ENCODE assay signal across 22 cellular contexts in the genomic region with DNA sequence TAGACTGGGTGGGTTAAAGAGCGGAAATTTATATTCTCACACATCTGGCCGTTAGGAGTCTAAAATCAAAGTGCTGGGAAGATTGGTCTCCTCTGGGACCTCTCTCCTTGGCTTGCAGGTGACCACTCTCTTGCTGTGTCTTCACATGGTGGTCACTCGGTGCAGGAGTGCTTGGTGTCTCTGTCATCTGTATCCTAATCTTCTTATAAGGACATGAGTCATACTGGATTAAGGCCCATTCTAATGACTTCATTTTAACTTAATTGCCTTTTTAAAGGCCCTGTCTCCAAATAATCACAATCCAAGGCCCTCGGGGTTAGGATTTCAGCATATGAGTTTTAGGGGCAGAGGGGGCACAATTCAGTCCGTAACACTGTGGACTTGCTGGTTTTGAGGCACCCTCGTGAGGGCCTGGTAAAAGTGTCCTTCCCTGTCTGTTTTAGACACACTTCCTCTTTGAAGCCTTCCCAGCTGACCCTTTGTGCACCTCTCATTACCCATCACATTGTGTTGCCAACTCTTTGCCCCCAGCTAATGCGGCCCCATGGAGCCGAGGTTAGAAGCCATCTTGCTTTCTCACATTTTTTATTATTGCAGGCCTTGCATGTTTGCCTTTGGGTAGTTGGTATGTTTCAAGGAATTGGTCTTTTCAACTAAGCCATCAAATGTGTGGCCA. TPM values are rescaled to one million over a fixed set of nuclear protein-coding genes. Genes with fewer than 3 reads are reported as not detected.
A peak's percentile ranks its signal among the peaks of the same experiment; 100 is the strongest.
DNase-seq lines count a peak whose midpoint lies in the region; ATAC-seq, FAIRE-seq and TF ChIP-seq lines count a peak whose summit lies in the region.
"Had no signal": no experiment of that assay in that cellular context is flagged by ENCODE, and none has a peak within 500 bp of the region (broad histone marks: within the 10 kb centered on the region; RNA-seq: fewer than 3 reads in every experiment).

No MANE protein-coding gene starts in this region.

- H4K20me1 ChIP-seq in HepG2 (ENCODE audit: insufficient read depth, low read length), result peaks cover 24% of the 10 kb centered on the region

- no peak for TF ChIP-seq RAD21 in HepG2 (CRISPR knock-in tag; IDR thresholded peaks at IDR 0.05)

- H3K9me3 ChIP-seq in HepG2 (ENCODE audit: low read length), result no peaks in the 10 kb centered on the region
- H3K9me3 ChIP-seq in endodermal cell (ENCODE audit: control insufficient read depth, low read length), result peaks cover 15% of the 10 kb centered on the region
- H3K9me3 ChIP-seq: pancreas, transverse colon had no signal

- in situ Hi-C loops in astrocyte of the spinal cord (cut with HindIII; ENCODE audit: low sequenced_read_pairs), result no loop called here
- in situ Hi-C loops in HepG2 (cut with HindIII; ENCODE audit: extremely low pct_ligation_motif_present, low pct_unique_long_range_greater_than_20kb), result loop anchor here (5.0 kb wide), 1 partner anchor 132 kb away; no protein-coding TSS in a partner anchor

- no peak overlapping the region for H2AFZ ChIP-seq in HepG2 (ENCODE audit: low read length)

- H3K4me3 Mint-ChIP-seq in endodermal cell, result no peak overlapping the region
- H3K4me3 Mint-ChIP-seq: activated B cell treated with CpG ODN at 0.5 μM for 24 hours; CD4-positive, alpha-beta T cell; nephron progenitor cell had no signal

- TF ChIP-seq CTCF in astrocyte of the spinal cord (IDR thresholded peaks at IDR 0.05; ENCODE audit: low read depth, low read length) (no peak), HepG2 (CRISPR knock-in tag; IDR thresholded peaks at IDR 0.05) (no peak), endodermal cell (conservative IDR thresholded peaks at IDR 0.05) (no peak)

- H3K27ac Mint-ChIP-seq in endodermal cell, result no peak overlapping the region
- H3K27ac Mint-ChIP-seq: activated B cell treated with CpG ODN at 0.5 μM for 24 hours; CD4-positive, alpha-beta T cell; nephron progenitor cell had no signal

- H3K4me3 ChIP-seq in astrocyte of the spinal cord (ENCODE audit: low read depth, low read length), result no peak overlapping the region
- H3K4me3 ChIP-seq in HepG2 (replicated peaks in 1 of 3; ENCODE audit: insufficient read depth in 1 of 3, low read depth in 2 of 3, low read length in 3 of 3), result peak overlapping the region in 2 of 3 experiments; percentile 28 to 32; a peak in 3 of 6 replicates
- H3K4me3 ChIP-seq in endodermal cell (ENCODE audit: low read length), result no peak overlapping the region
- H3K4me3 ChIP-seq: pancreas, transverse colon had no signal

- POLR2A ChIA-PET in HepG2 (lab: Yijun Ruan, JAX), result no interaction called here

- H3K4me1 Mint-ChIP-seq in endodermal cell, result peaks cover 7% of the 10 kb centered on the region

- intact Hi-C loops in HepG2 (cut with micrococcal nuclease; ENCODE audit: unreplicated experiment), result no loop called here
- intact Hi-C loops in left ventricle myocardium superior (cut with micrococcal nuclease), result loop anchor here (5.0 kb wide), 1 partner anchor 132 kb away; no protein-coding TSS in a partner anchor

- TF ChIP-seq POLR2A in HepG2 (IDR thresholded peaks at IDR 0.05; ENCODE audit: insufficient read depth in 1 of 2, low read depth in 2 of 2, low read length in 2 of 2), result no peak

- no peaks in the 10 kb centered on the region for H3K9me3 Mint-ChIP-seq in endodermal cell
- H3K9me3 Mint-ChIP-seq: activated B cell treated with CpG ODN at 0.5 μM for 24 hours; CD4-positive, alpha-beta T cell had no signal

- no peak for FAIRE-seq in HepG2 (lab: Jason Lieb, UNC)
- FAIRE-seq: pancreas had no signal

- ATAC-seq in HepG2, result no peak
- ATAC-seq in GM21360 (IDR thresholded peaks at IDR 0.05; ENCODE audit: unreplicated experiment), result no peak
- no peak for ATAC-seq in left ventricle myocardium superior
- no peak for ATAC-seq in HG03520 (IDR thresholded peaks at IDR 0.05; ENCODE audit: unreplicated experiment)
- ATAC-seq: left lobe of liver, pancreas, Right ventricle myocardium inferior, sciatic nerve had no signal

- CTCF ChIA-PET in HepG2 (lab: Yijun Ruan, JAX; ENCODE audit: low intra/inter-chr PET ratio, low total read pairs), result no interaction called here

- H3K36me3 Mint-ChIP-seq in endodermal cell (ENCODE audit: low read depth), result peaks cover 15% of the 10 kb centered on the region

- peaks cover 66% of the 10 kb centered on the region for H3K79me2 ChIP-seq in HepG2 (ENCODE audit: insufficient read depth, low read length)

- no TSS peak for BruUV-seq in HepG2 (replicated peaks; lab: Mats Ljungman, UMichigan)

- H3K27ac ChIP-seq in HepG2 (ENCODE audit: extremely low read length, insufficient read depth, low read length) (no peak overlapping the region), endodermal cell (ENCODE audit: low read depth, low read length) (no peak overlapping the region)
- H3K27ac ChIP-seq: foreskin keratinocyte, pancreas, transverse colon had no signal

- 87% methylated on average over 8 of the region's 8 CpGs for WGBS in HepG2 (ENCODE audit: low lambda C conversion rate)
- 88 to 94% methylated on average over 5 to 8 of the region's 8 CpGs for WGBS in endodermal cell (ENCODE audit: insufficient coverage in 1 of 2, insufficient read length in 1 of 2), 2 experiments

- no peak overlapping the region for H3K9ac ChIP-seq in HepG2 (ENCODE audit: insufficient read depth, low read depth, low read length)
- H3K9ac ChIP-seq in endodermal cell (ENCODE audit: extremely low read depth, low read length, poor library complexity, severe bottlenecking), result no peak overlapping the region

- H3K27me3 ChIP-seq in HepG2 (ENCODE audit: control insufficient read depth in 1 of 2, insufficient read depth in 2 of 2, low read length in 2 of 2) (no peaks in the 10 kb centered on the region), endodermal cell (ENCODE audit: control insufficient read depth, insufficient read depth, low read length, poor library complexity, severe bottlenecking) (peaks cover 8% of the 10 kb centered on the region)
- H3K27me3 ChIP-seq: foreskin keratinocyte, pancreas, transverse colon had no signal

- H3K36me3 ChIP-seq in HepG2 (replicated peaks in 1 of 2; ENCODE audit: control insufficient read depth in 1 of 2, insufficient read depth in 2 of 2, low read length in 2 of 2) (peaks cover 13 to 40% of the 10 kb centered on the region in 2 experiments), endodermal cell (ENCODE audit: control insufficient read depth, insufficient read depth, low read length) (peaks cover 9% of the 10 kb centered on the region)
- H3K36me3 ChIP-seq: pancreas, transverse colon had no signal

- H3K4me1 ChIP-seq in HepG2 (ENCODE audit: insufficient read depth, low read length) (peaks cover 50% of the 10 kb centered on the region), endodermal cell (ENCODE audit: control insufficient read depth, insufficient read depth, low read length) (no peaks in the 10 kb centered on the region)
- H3K4me1 ChIP-seq: foreskin keratinocyte had no signal

- TF ChIP-seq EP300 in HepG2 (IDR thresholded peaks at IDR 0.05; ENCODE audit: low read depth in 2 of 2, low read length in 2 of 2) (no peak), HepG2 (CRISPR knock-in tag; IDR thresholded peaks at IDR 0.05; ENCODE audit: borderline replicate concordance) (no peak)

- peaks cover 11% of the 10 kb centered on the region for H3K27me3 Mint-ChIP-seq in endodermal cell (ENCODE audit: insufficient read depth)
- H3K27me3 Mint-ChIP-seq: activated B cell treated with CpG ODN at 0.5 μM for 24 hours; CD4-positive, alpha-beta T cell had no signal

- H3K4me2 ChIP-seq in HepG2 (ENCODE audit: low read depth, low read length), result peak overlapping the region; percentile 94

- DNase-seq in Daoy (ENCODE audit: low read depth), result peak; percentile 29
- DNase-seq in M059J (ENCODE audit: low read depth), result peak; percentile 77
- peak; percentile 14 for DNase-seq in astrocyte of the spinal cord (ENCODE audit: low read depth, low spot score)
- DNase-seq in HepG2 (ENCODE audit: low spot score), result no peak
- no peak for DNase-seq in endodermal cell
- DNase-seq in left ventricle myocardium superior, result no peak
- DNase-seq: activated B cell treated with CpG ODN at 0.5 μM for 24 hours; activated CD4-positive, alpha-beta T cell treated with anti-CD3 and anti-CD28 coated beads, Interleukin-2, amount 50 U/mL, for 48 hours; activated gamma-delta T cell; CD4-positive, alpha-beta T cell; NCI-H1417 treated with DMSO at 0.1 percent for 48 hours; NCI-H524 treated with DMSO at 0.1 percent for 48 hours; nephron progenitor cell; pancreas; stimulated activated CD8-positive, alpha-beta memory T cell treated with anti-CD3 and anti-CD28 coated beads, Interleukin-4, amount 100 ng/mL, for 48 hours; transverse colon had no signal

TF ChIP-seq in HepG2, 621 proteins besides CTCF, POLR2A, EP300 and RAD21 (continues in another document):
- TF ChIP-seq ZNF781 (CRISPR knock-in tag; IDR thresholded peaks at IDR 0.05; ENCODE audit: borderline replicate concordance, not compliant biosample characterization), result no peak
- no peak for TF ChIP-seq NFE2L1 (CRISPR knock-in tag; IDR thresholded peaks at IDR 0.05; ENCODE audit: borderline replicate concordance)

RNA-seq across cellular contexts. Expression of gene XYLB, which starts 3.2 kb away (rescaled TPM):
- 2.1 and 2.5 TPM in 2 replicates for total RNA-seq in Daoy (2014; rRNA removed; shearing (Covaris generic))
- 1.7 and 2.2 TPM in 2 replicates for total RNA-seq in M059J (2014; rRNA removed; shearing (Covaris generic))
- 25.9 and 28.9 TPM in 2 replicates for total RNA-seq in HepG2 (2016; rRNA removed; fragmentation: Illumina TruSeq; extraction: Trizol)
- 4.8 and 7.1 TPM in 2 replicates for total RNA-seq in HepG2 (2016; cell fraction: cytosol; rRNA removed; fragmentation: Illumina TruSeq; extraction: Trizol; ENCODE audit: low read depth)
- total RNA-seq in HepG2 (2016; cell fraction: insoluble cytoplasmic fraction; rRNA removed; fragmentation: Illumina TruSeq; extraction: Trizol), result 24.2 and 27.1 TPM in 2 replicates
- 7.2 and 8.5 TPM in 2 replicates for total RNA-seq in HepG2 (2016; cell fraction: membrane; rRNA removed; fragmentation: Illumina TruSeq; extraction: Trizol)
- 41.8 and 48.3 TPM in 2 replicates for total RNA-seq in HepG2 (2016; cell fraction: nucleus; rRNA removed; fragmentation: Illumina TruSeq; extraction: Trizol)
- 27.0 and 30.0 TPM in 2 replicates for polyA plus RNA-seq in HepG2 (2011; rRNA removed)
- 12.0 and 14.4 TPM in 2 replicates for polyA plus RNA-seq in HepG2 (2011; cell fraction: cytosol; rRNA removed)
- polyA plus RNA-seq in HepG2 (2011; cell fraction: nucleus; rRNA removed), result 50.8 and 61.5 TPM in 2 replicates
- polyA plus RNA-seq in HepG2 (2012), result 19.4 and 27.4 TPM in 2 replicates
- polyA plus RNA-seq in HepG2 (2016; cell fraction: cytosol; fragmentation: Illumina TruSeq; extraction: Trizol; ENCODE audit: low read depth), result 3.2 and 3.5 TPM in 2 replicates
- polyA plus RNA-seq in HepG2 (2016; cell fraction: insoluble cytoplasmic fraction; fragmentation: Illumina TruSeq; extraction: Trizol; ENCODE audit: low read depth), result 27.4 and 32.8 TPM in 2 replicates
- polyA plus RNA-seq in HepG2 (2016; cell fraction: membrane; fragmentation: Illumina TruSeq; extraction: Trizol; ENCODE audit: low read depth), result 8.6 and 8.7 TPM in 2 replicates
- 46.3 and 54.4 TPM in 2 replicates for polyA plus RNA-seq in HepG2 (2016; cell fraction: nucleus; fragmentation: Illumina TruSeq; extraction: Trizol; ENCODE audit: insufficient read depth, low read depth)
- polyA minus RNA-seq in HepG2 (2011; rRNA and poly(A)+ RNA removed; ENCODE audit: low replicate concordance), result 33.1 and 81.7 TPM in 2 replicates
- 16.2 and 25.9 TPM in 2 replicates for polyA minus RNA-seq in HepG2 (2011; cell fraction: cytosol; rRNA and poly(A)+ RNA removed)
- polyA minus RNA-seq in HepG2 (2011; cell fraction: nucleus; rRNA and poly(A)+ RNA removed), result 90.9 and 100.0 TPM in 2 replicates
- 1 to 10 TPM; 4.7 to 6.3 TPM for total RNA-seq in endodermal cell
- 3.3 TPM for polyA plus RNA-seq in endodermal cell (2013, experiment 1 of 2)
- polyA plus RNA-seq in endodermal cell (2013, experiment 2 of 2), result 2.3 TPM
- 0.45 TPM for total RNA-seq in left ventricle myocardium superior

Comparison
In these comparisons a context has a peak if more than half of its experiments do, and no peak if none do; other contexts are left out.
1. DNase-seq: peak in Daoy (single experiment), M059J (single experiment) and astrocyte of the spinal cord (single experiment); none in HepG2 (single experiment), endodermal cell (single experiment) and left ventricle myocardium superior (single experiment).
2. H3K4me3 ChIP-seq: peak in HepG2 (2 of 3); none in astrocyte of the spinal cord (single experiment) and endodermal cell (single experiment).